ENCODE assay signal across 20 cellular contexts in the genomic region with DNA sequence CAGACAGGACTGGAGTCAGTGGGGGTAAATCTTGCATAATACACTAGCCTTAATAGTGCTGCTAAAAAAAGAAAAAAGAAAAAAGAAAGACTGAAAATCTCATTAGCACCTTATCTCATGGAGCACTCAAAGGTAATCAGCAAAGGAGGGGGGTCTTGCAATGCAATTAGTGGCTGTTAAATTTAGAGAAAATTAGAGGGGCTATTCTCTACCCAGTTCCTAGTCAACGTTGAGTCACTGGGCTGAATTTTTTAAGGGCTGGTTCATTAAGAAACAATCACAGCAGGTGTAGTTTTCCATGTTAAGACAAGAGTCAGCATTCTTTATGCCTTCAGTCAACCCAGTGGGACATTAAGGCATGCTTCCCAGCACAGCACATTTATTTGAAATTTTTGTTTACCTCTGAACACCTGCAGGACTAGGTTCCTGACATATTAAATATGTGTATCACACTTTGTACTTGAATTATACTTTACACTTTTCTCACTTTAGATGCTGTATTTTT.
DNase-seq lines count a peak whose midpoint lies in the region; ATAC-seq, FAIRE-seq and TF ChIP-seq lines count a peak whose summit lies in the region.
"Had no signal": no experiment of that assay in that cellular context is flagged by ENCODE, and none has a peak within 500 bp of the region (broad histone marks: within the 10 kb centered on the region; RNA-seq: fewer than 3 reads in every experiment).

No MANE protein-coding gene starts in this region.

- no peaks in the 10 kb centered on the region for H3K36me3 ChIP-seq in bronchial epithelial cell (ENCODE audit: control insufficient read depth, insufficient read depth, low read length)
- H3K36me3 ChIP-seq: BLaER1 had no signal

- no peak for TF ChIP-seq CTCF in bronchial epithelial cell (IDR thresholded peaks at IDR 0.05; ENCODE audit: insufficient read depth, low read length, severe bottlenecking)

- no peak overlapping the region for H3K4me3 ChIP-seq in bronchial epithelial cell (ENCODE audit: low read depth, low read length)
- H3K4me3 ChIP-seq: BLaER1, PC-9 had no signal

- ATAC-seq in GM21360 (IDR thresholded peaks at IDR 0.05; ENCODE audit: unreplicated experiment) (no peak), HG02970 (IDR thresholded peaks at IDR 0.05; ENCODE audit: low FRiP score, unreplicated experiment) (no peak)

- no peaks in the 10 kb centered on the region for H3K27me3 ChIP-seq in bronchial epithelial cell (ENCODE audit: control insufficient read depth, insufficient read depth, low read length)
- H3K27me3 ChIP-seq: BLaER1 had no signal

- DNase-seq in NCI-H82 (lab: John Stamatoyannopoulos, UW) (peak; percentile 60), bronchial epithelial cell (ENCODE audit: low read depth) (peak; percentile 72), iPS-NIHi7 (ENCODE audit: extremely low spot score) (peak; percentile 9), erythroblast (lab: John Stamatoyannopoulos, UW) (no peak)
- DNase-seq in activated naive CD4-positive, alpha-beta T cell treated with Interleukin-2 at 50 U/mL for 16 hours = no peak
- DNase-seq: CD4-positive, CD25-positive, alpha-beta regulatory T cell; GOT3; HCEC 1CT; MM.1S; NCI-H187; NCI-H446; NCI-H774; PC-9; Right ventricle myocardium superior had no signal

- no peak for FAIRE-seq in bronchial epithelial cell (lab: Jason Lieb, UNC)
- FAIRE-seq: A204.1, D721Med, GM18507 had no signal

- TF ChIP-seq POLR2A in erythroblast (IDR thresholded peaks at IDR 0.05; ENCODE audit: low read length) = no peak

Comparison
In these comparisons a context has a peak if more than half of its experiments do, and no peak if none do; other contexts are left out.
1. DNase-seq: peak in NCI-H82 (single experiment), bronchial epithelial cell (single experiment) and iPS-NIHi7 (single experiment); none in erythroblast (0 of 2) and activated naive CD4-positive, alpha-beta T cell treated with Interleukin-2 at 50 U/mL for 16 hours (single experiment).